In genomic region chr9:26077860-26078259, GRCh38 we compare ENCODE assay signal across 21 cellular contexts.
A peak's percentile ranks its signal among the peaks of the same experiment; 100 is the strongest.
DNase-seq lines count a peak whose midpoint lies in the region; ATAC-seq and TF ChIP-seq lines count a peak whose summit lies in the region.
"Had no signal": no experiment of that assay in that cellular context is flagged by ENCODE, and none has a peak within 500 bp of the region (broad histone marks: within the 10 kb centered on the region; RNA-seq: fewer than 3 reads in every experiment).

No MANE protein-coding gene starts in this region.

- H3K4me3 ChIP-seq in lower lobe of right lung (no peak overlapping the region), upper lobe of right lung (no peak overlapping the region)

- H3K36me3 ChIP-seq in lower lobe of right lung (no peaks in the 10 kb centered on the region), upper lobe of right lung (no peaks in the 10 kb centered on the region)

- intact Hi-C loops in cardiac septum (cut with DNase I) (no loop called here), left cardiac atrium (cut with DNase I) (no loop called here), lower lobe of right lung (cut with DNase I) (no loop called here), upper lobe of right lung (cut with DNase I) (no loop called here)

- ATAC-seq in left cardiac atrium (no peak), lower lobe of right lung (no peak), upper lobe of right lung (no peak), GM21360 (IDR thresholded peaks at IDR 0.05; ENCODE audit: unreplicated experiment) (no peak), GM21447 (IDR thresholded peaks at IDR 0.05; ENCODE audit: unreplicated experiment) (no peak)
- no peak for ATAC-seq in stimulated activated effector memory CD8-positive, alpha-beta T cell treated with anti-CD3 and anti-CD28 coated beads, Interleukin-12 subunit alpha, Interleukin-12 subunit beta, amount 100 ng/mL, for 72 hours
- ATAC-seq: HCT116, HepG2 had no signal

- no peak overlapping the region for H3K4me3 Mint-ChIP-seq in stimulated activated effector memory CD8-positive, alpha-beta T cell treated with anti-CD3 and anti-CD28 coated beads, Interleukin-12 subunit alpha, Interleukin-12 subunit beta, amount 100 ng/mL, for 72 hours
- H3K4me3 Mint-ChIP-seq: CD4-positive, CD25-positive, alpha-beta regulatory T cell had no signal

- no peaks in the 10 kb centered on the region for H3K36me3 Mint-ChIP-seq in stimulated activated effector memory CD8-positive, alpha-beta T cell treated with anti-CD3 and anti-CD28 coated beads, Interleukin-12 subunit alpha, Interleukin-12 subunit beta, amount 100 ng/mL, for 72 hours
- H3K36me3 Mint-ChIP-seq: CD4-positive, CD25-positive, alpha-beta regulatory T cell had no signal

- H3K27ac ChIP-seq in lower lobe of right lung (no peak overlapping the region), upper lobe of right lung (no peak overlapping the region)
- H3K27ac ChIP-seq: 22Rv1 had no signal

- H3K4me1 ChIP-seq in lower lobe of right lung (no peaks in the 10 kb centered on the region), upper lobe of right lung (no peaks in the 10 kb centered on the region)

- no peak for TF ChIP-seq CTCF in lower lobe of right lung (IDR thresholded peaks at IDR 0.05)
- TF ChIP-seq CTCF in upper lobe of right lung (IDR thresholded peaks at IDR 0.05) = no peak

- peak; percentile 73 for DNase-seq in cardiac septum (ENCODE audit: low spot score)
- DNase-seq in left cardiac atrium = no peak
- peak; percentile 41 for DNase-seq in ecto neural progenitor cell (ENCODE audit: low spot score)
- DNase-seq in lower lobe of right lung = peak; percentile 24
- DNase-seq in upper lobe of right lung = peak; percentile 32
- no peak for DNase-seq in stimulated activated effector memory CD8-positive, alpha-beta T cell treated with anti-CD3 and anti-CD28 coated beads, Interleukin-12 subunit alpha, Interleukin-12 subunit beta, amount 100 ng/mL, for 72 hours (ENCODE audit: low spot score in 2 of 2)
- DNase-seq: CD4-positive, CD25-positive, alpha-beta regulatory T cell; DMS153; Karpas-422; NCI-H1092; NCI-H1436; NCI-H187; NCI-H2081 treated with DMSO at 0.1 percent for 48 hours; NCI-H2171; NCI-H345; NCI-H510A treated with DMSO at 0.1 percent for 48 hours had no signal

- H3K4me1 Mint-ChIP-seq in stimulated activated effector memory CD8-positive, alpha-beta T cell treated with anti-CD3 and anti-CD28 coated beads, Interleukin-12 subunit alpha, Interleukin-12 subunit beta, amount 100 ng/mL, for 72 hours = no peaks in the 10 kb centered on the region
- H3K4me1 Mint-ChIP-seq: CD4-positive, CD25-positive, alpha-beta regulatory T cell had no signal

- peaks cover 37% of the 10 kb centered on the region for H3K9me3 Mint-ChIP-seq in stimulated activated effector memory CD8-positive, alpha-beta T cell treated with anti-CD3 and anti-CD28 coated beads, Interleukin-12 subunit alpha, Interleukin-12 subunit beta, amount 100 ng/mL, for 72 hours

- H3K9me3 ChIP-seq in lower lobe of right lung = peaks cover 9% of the 10 kb centered on the region
- peaks cover 19% of the 10 kb centered on the region for H3K9me3 ChIP-seq in upper lobe of right lung

- no peak overlapping the region for H3K27ac Mint-ChIP-seq in stimulated activated effector memory CD8-positive, alpha-beta T cell treated with anti-CD3 and anti-CD28 coated beads, Interleukin-12 subunit alpha, Interleukin-12 subunit beta, amount 100 ng/mL, for 72 hours
- H3K27ac Mint-ChIP-seq: CD4-positive, CD25-positive, alpha-beta regulatory T cell had no signal

- no peaks in the 10 kb centered on the region for H3K27me3 ChIP-seq in lower lobe of right lung (ENCODE audit: low read depth)
- H3K27me3 ChIP-seq in upper lobe of right lung = no peaks in the 10 kb centered on the region

Comparison
In these comparisons a context has a peak if more than half of its experiments do, and no peak if none do; other contexts are left out.
1. DNase-seq: peak in cardiac septum (single experiment), ecto neural progenitor cell (single experiment), lower lobe of right lung (single experiment) and upper lobe of right lung (single experiment); none in left cardiac atrium (single experiment) and stimulated activated effector memory CD8-positive, alpha-beta T cell treated with anti-CD3 and anti-CD28 coated beads, Interleukin-12 subunit alpha, Interleukin-12 subunit beta, amount 100 ng/mL, for 72 hours (0 of 2).